8 cellular contexts compared by ENCODE assay signal in genomic region chr20:49676581-49677291, GRCh38. TPM values are rescaled to one million over a fixed set of nuclear protein-coding genes. Genes with fewer than 3 reads are reported as not detected.
DNase-seq lines count a peak whose midpoint lies in the region; ATAC-seq and TF ChIP-seq lines count a peak whose summit lies in the region.

No MANE protein-coding gene starts in this region.

- H3K4me1 ChIP-seq in OCI-LY1 (ENCODE audit: insufficient read depth, low read length, severe bottlenecking) (peaks cover 94% of the 10 kb centered on the region), adipocyte (ENCODE audit: control insufficient read depth, insufficient read depth, low read length) (peaks cover 86% of the 10 kb centered on the region), right lobe of liver (peaks cover 5 to 100% (median 39%) of the 10 kb centered on the region in 4 donors)

- TF ChIP-seq CTCF in OCI-LY1 (IDR thresholded peaks at IDR 0.05; ENCODE audit: low read length) (no peak), right lobe of liver (IDR thresholded peaks at IDR 0.05) (no peak)

- H3K4me3 ChIP-seq in OCI-LY1 (ENCODE audit: low read depth, low read length, poor library complexity, severe bottlenecking) (peak overlapping the region; percentile 23), adipocyte (ENCODE audit: low read length) (peak overlapping the region; percentile 24), right lobe of liver (no peak overlapping the region)

- H3F3A ChIP-seq in OCI-LY1 (ENCODE audit: insufficient read depth, low read length) = no peaks in the 10 kb centered on the region

- H3K27ac ChIP-seq in OCI-LY1 (ENCODE audit: low read depth, low read length, poor library complexity, severe bottlenecking) (peak overlapping the region; percentile 89), right lobe of liver (peak overlapping the region; percentile 18 to 77 (median 73))

- H3K36me3 ChIP-seq in OCI-LY1 (ENCODE audit: insufficient read depth, low read length) = peaks cover 5% of the 10 kb centered on the region; the same call in 1 of the 2 replicates
- H3K36me3 ChIP-seq in adipocyte (ENCODE audit: control insufficient read depth, insufficient read depth, low read length, severe bottlenecking) = no peaks in the 10 kb centered on the region
- no peaks in the 10 kb centered on the region for H3K36me3 ChIP-seq in right lobe of liver

- WGBS in right lobe of liver (ENCODE audit: insufficient coverage, low coverage, low lambda C conversion rate, missing lambda C conversion rate) = 22% methylated on average over 6 of the region's 6 CpGs

- H2AFZ ChIP-seq in OCI-LY1 (ENCODE audit: low read length) = no peak overlapping the region

- intact Hi-C loops in right lobe of liver (cut with DNase I) = no loop called here

- ATAC-seq in HG02678 (IDR thresholded peaks at IDR 0.05; ENCODE audit: unreplicated experiment) (peak; percentile 54), right lobe of liver (peak; percentile 58 to 85 (median 76)), HG02981 (IDR thresholded peaks at IDR 0.05; ENCODE audit: unreplicated experiment) (no peak)

- H3K4me2 ChIP-seq in OCI-LY1 (ENCODE audit: low read length) = peak overlapping the region; percentile 52

- H3K9me2 ChIP-seq in OCI-LY1 (ENCODE audit: low read depth, low read length) = no peaks in the 10 kb centered on the region

- H4K20me1 ChIP-seq in OCI-LY1 (ENCODE audit: insufficient read depth, low read length) = no peaks in the 10 kb centered on the region

- TF ChIP-seq POLR2A in right lobe of liver (IDR thresholded peaks at IDR 0.05) = no peak

- no peaks in the 10 kb centered on the region for H3K9me3 ChIP-seq in OCI-LY1 (ENCODE audit: low read length)
- no peaks in the 10 kb centered on the region for H3K9me3 ChIP-seq in adipocyte (ENCODE audit: control insufficient read depth, low read length)
- H3K9me3 ChIP-seq in right lobe of liver = no peaks in the 10 kb centered on the region

- H3K79me2 ChIP-seq in OCI-LY1 (ENCODE audit: insufficient read depth, low read length) = peaks cover 98% of the 10 kb centered on the region

- H3K27me3 ChIP-seq in OCI-LY1 (ENCODE audit: insufficient read depth, low read length) = no peaks in the 10 kb centered on the region
- no peaks in the 10 kb centered on the region for H3K27me3 ChIP-seq in adipocyte (replicated peaks; ENCODE audit: control insufficient read depth, insufficient read depth, low read length)
- no peaks in the 10 kb centered on the region for H3K27me3 ChIP-seq in right lobe of liver

- DNase-seq in NCI-H2196 (lab: John Stamatoyannopoulos, UW; ENCODE audit: unreplicated experiment) (peak; percentile 18), NCI-H2196 treated with DMSO at 0.1 percent for 48 hours (lab: John Stamatoyannopoulos, UW; ENCODE audit: unreplicated experiment) (no peak), adipocyte (ENCODE audit: low read depth) (peak; percentile 66), right lobe of liver (peak in 2 of 3 donors; percentile 34 to 74), Ammon's horn (ENCODE audit: low spot score) (no peak)

- peak overlapping the region; percentile 42 for H3K9ac ChIP-seq in OCI-LY1 (ENCODE audit: low read length)
- H3K9ac ChIP-seq in adipocyte (ENCODE audit: low read length) = peak overlapping the region; percentile 13

RNA-seq across cellular contexts. Expression of gene B4GALT5, which starts 36.9 kb away (rescaled TPM):
- 10 to 100 TPM in 5 of 6 experiments, 1 to 10 TPM in 1; 9.5 to 32.6 (median 15.5) TPM for total RNA-seq in right lobe of liver

Comparison
In these comparisons a context has a peak if more than half of its experiments do, and no peak if none do; other contexts are left out.
1. DNase-seq: peak in NCI-H2196 (single experiment), adipocyte (single experiment) and right lobe of liver (2 of 3); none in NCI-H2196 treated with DMSO at 0.1 percent for 48 hours (single experiment) and Ammon's horn (single experiment).
2. H3K4me3 ChIP-seq: peak in OCI-LY1 (single experiment) and adipocyte (single experiment); none in right lobe of liver (0 of 3).